In genomic region chr4:102390438-102390837, GRCh38 we compare ENCODE assay signal across 9 cellular contexts. TPM values are rescaled to one million over a fixed set of nuclear protein-coding genes. Genes with fewer than 3 reads are reported as not detected.
DNase-seq lines count a peak whose midpoint lies in the region; ATAC-seq and TF ChIP-seq lines count a peak whose summit lies in the region.
"Had no signal": no experiment of that assay in that cellular context is flagged by ENCODE, and none has a peak within 500 bp of the region (broad histone marks: within the 10 kb centered on the region; RNA-seq: fewer than 3 reads in every experiment).

No MANE protein-coding gene starts in this region.

- peak; percentile 25 for TF ChIP-seq CTCF in cardiac fibroblast (IDR thresholded peaks at IDR 0.05; ENCODE audit: low read depth, low read length)

- no peak overlapping the region for H3K4me3 ChIP-seq in cardiac fibroblast (replicated peaks in 1 of 2; ENCODE audit: low read depth in 2 of 2, low read length in 2 of 2)
- H3K4me3 ChIP-seq: cardiac muscle cell had no signal

- ATAC-seq in GM21381 (IDR thresholded peaks at IDR 0.05; ENCODE audit: unreplicated experiment) (peak; percentile 95), HG03521 (IDR thresholded peaks at IDR 0.05; ENCODE audit: unreplicated experiment) (peak; percentile 84)

- DNase-seq in GF-D8 (lab: John Stamatoyannopoulos, UW), result peak; percentile 97
- peak; percentile 5 to 81 for DNase-seq in cardiac fibroblast (ENCODE audit: low read depth in 2 of 2)
- DNase-seq in NCI-H345 treated with DMSO at 0.1 percent for 48 hours (lab: John Stamatoyannopoulos, UW; ENCODE audit: unreplicated experiment), result no peak
- DNase-seq in SK-N-DZ (ENCODE audit: low spot score), result no peak
- no peak for DNase-seq in ureter (ENCODE audit: low spot score)
- DNase-seq in NCI-H2107 (lab: John Stamatoyannopoulos, UW), result no peak

RNA-seq across cellular contexts. Expression of gene SLC39A8, which starts 45.2 kb away (rescaled TPM):
- polyA plus RNA-seq in SK-N-DZ (2014; cell fraction: cytosol; rRNA removed), result 6.1 and 8.4 TPM in 2 replicates
- polyA plus RNA-seq in SK-N-DZ (2014; cell fraction: nucleus; rRNA removed), result 3.6 and 6.7 TPM in 2 replicates
- total RNA-seq in ureter, result 12.9 TPM

Comparison
In these comparisons a context has a peak if more than half of its experiments do, and no peak if none do; other contexts are left out.
1. DNase-seq: peak in GF-D8 (single experiment) and cardiac fibroblast (2 of 2); none in NCI-H345 treated with DMSO at 0.1 percent for 48 hours (single experiment), SK-N-DZ (single experiment), ureter (single experiment) and NCI-H2107 (single experiment).